10 cellular contexts compared by ENCODE assay signal in the genomic region with DNA sequence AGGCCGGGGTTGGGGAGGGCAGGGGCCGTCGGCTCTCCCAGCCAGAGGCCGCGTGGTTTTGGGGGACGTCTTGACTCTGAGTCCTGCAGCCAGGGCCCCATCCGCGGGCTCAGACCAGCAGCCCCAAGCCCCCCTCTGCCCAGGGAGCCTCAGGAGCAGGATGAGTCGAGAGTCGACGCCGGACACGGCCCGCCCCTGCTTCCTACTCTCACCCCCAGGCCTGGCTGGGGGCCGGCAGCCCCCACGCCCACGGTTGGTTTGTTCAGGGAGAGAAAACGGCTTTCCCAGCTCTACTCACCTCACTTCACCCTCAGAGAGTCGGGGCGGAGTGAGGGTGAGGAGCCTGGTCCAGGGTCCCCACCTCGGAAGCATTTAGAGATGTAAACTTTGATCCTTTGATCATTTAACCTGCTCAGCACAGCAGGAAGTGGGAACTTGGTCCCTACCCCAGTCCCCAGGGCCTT. TPM values are rescaled to one million over a fixed set of nuclear protein-coding genes. Genes with fewer than 3 reads are reported as not detected.
DNase-seq lines count a peak whose midpoint lies in the region; ATAC-seq and TF ChIP-seq lines count a peak whose summit lies in the region.
"Had no signal": no experiment of that assay in that cellular context is flagged by ENCODE, and none has a peak within 500 bp of the region (broad histone marks: within the 10 kb centered on the region; RNA-seq: fewer than 3 reads in every experiment).

No MANE protein-coding gene starts in this region.

- H3K4me1 Mint-ChIP-seq in activated naive CD4-positive, alpha-beta T cell treated with anti-CD3 and anti-CD28 coated beads for 36 hours (ENCODE audit: low read depth): peaks cover 8% of the 10 kb centered on the region

- H3K27me3 Mint-ChIP-seq in activated naive CD4-positive, alpha-beta T cell treated with anti-CD3 and anti-CD28 coated beads for 36 hours (ENCODE audit: low read depth): peaks cover 20% of the 10 kb centered on the region

- H3K27ac Mint-ChIP-seq in activated naive CD4-positive, alpha-beta T cell treated with anti-CD3 and anti-CD28 coated beads for 36 hours: no peak overlapping the region
- H3K27ac Mint-ChIP-seq: CD4-positive, CD25-positive, alpha-beta regulatory T cell had no signal

- H3K27ac ChIP-seq in angular gyrus (ENCODE audit: low read depth, low read length) (peak overlapping the region; percentile 75), thymus (ENCODE audit: low read depth) (no peak overlapping the region)

- H3K4me1 ChIP-seq in thymus (ENCODE audit: control insufficient read depth, insufficient read depth, low read length): peaks cover 7% of the 10 kb centered on the region

- CTCF ChIA-PET in activated naive CD4-positive, alpha-beta T cell treated with anti-CD3 and anti-CD28 coated beads for 36 hours (lab: Charles Lee): interaction anchor here (0.7 kb wide), 1 partner anchor 178 kb away, joined by 4 read pairs; no protein-coding TSS in a partner anchor

- no peaks in the 10 kb centered on the region for H3K9me3 Mint-ChIP-seq in activated naive CD4-positive, alpha-beta T cell treated with anti-CD3 and anti-CD28 coated beads for 36 hours
- H3K9me3 Mint-ChIP-seq: CD4-positive, CD25-positive, alpha-beta regulatory T cell had no signal

- H3K36me3 Mint-ChIP-seq in activated naive CD4-positive, alpha-beta T cell treated with anti-CD3 and anti-CD28 coated beads for 36 hours (ENCODE audit: low read depth): no peaks in the 10 kb centered on the region
- H3K36me3 Mint-ChIP-seq: CD4-positive, CD25-positive, alpha-beta regulatory T cell had no signal

- no peaks in the 10 kb centered on the region for H3K36me3 ChIP-seq in thymus (ENCODE audit: control insufficient read depth, insufficient read depth)

- H3K9me3 ChIP-seq in thymus (ENCODE audit: control insufficient read depth): peaks cover 2% of the 10 kb centered on the region

- no peak for DNase-seq in activated naive CD4-positive, alpha-beta T cell treated with anti-CD3 and anti-CD28 coated beads for 36 hours
- DNase-seq in activated naive CD4-positive, alpha-beta T cell treated with Interleukin-2 at 50 U/mL for 16 hours: no peak
- DNase-seq in lower leg skin (ENCODE audit: low spot score in 2 of 2) (peak in 1 of 2 donors; percentile 80), NCI-H446 (lab: John Stamatoyannopoulos, UW) (no peak), NCI-H128 (lab: John Stamatoyannopoulos, UW; ENCODE audit: unreplicated experiment) (no peak)
- DNase-seq: activated gamma-delta T cell treated with Interleukin-2 at 50 U/mL for 16 hours had no signal

- intact Hi-C loops in activated naive CD4-positive, alpha-beta T cell treated with anti-CD3 and anti-CD28 coated beads for 36 hours (cut with micrococcal nuclease): loop anchor here (2.0 kb wide), 1 partner anchor 178 kb away; no protein-coding TSS in a partner anchor
- intact Hi-C loops in lower leg skin (cut with DNase I; ENCODE audit: low total_unique reads): no loop called here

- TF ChIP-seq POLR2A in lower leg skin (IDR thresholded peaks at IDR 0.05): no peak

- ATAC-seq in HG02798 (IDR thresholded peaks at IDR 0.05; ENCODE audit: poor library complexity, unreplicated experiment): no peak

- H3K4me3 Mint-ChIP-seq in activated naive CD4-positive, alpha-beta T cell treated with anti-CD3 and anti-CD28 coated beads for 36 hours: peak overlapping the region; percentile 45

- peaks cover 22% of the 10 kb centered on the region for H3K27me3 ChIP-seq in thymus (ENCODE audit: control insufficient read depth, insufficient read depth)

- TF ChIP-seq CTCF in lower leg skin (IDR thresholded peaks at IDR 0.05): no peak

- peak overlapping the region; percentile 33 for H3K4me3 ChIP-seq in lower leg skin (ENCODE audit: low read depth, poor library complexity, severe bottlenecking)
- H3K4me3 ChIP-seq in thymus (ENCODE audit: low read length): peak overlapping the region; percentile 50

- 27 to 39% methylated on average over 15 to 17 of the region's 21 CpGs for WGBS in lower leg skin, 2 donors
- WGBS in thymus: 40% methylated on average over 21 of the region's 21 CpGs

RNA-seq across cellular contexts. Expression of a gene that starts 6.9 kb away (rescaled TPM):
- 1 to 10 TPM in 1 of 2 experiments, under 1 TPM in 1; 0.72 to 1.1 TPM for total RNA-seq in activated naive CD4-positive, alpha-beta T cell treated with anti-CD3 and anti-CD28 coated beads for 36 hours
- total RNA-seq in lower leg skin: 10 to 100 TPM in 3 of 4 donors, 1 to 10 TPM in 1; 2.5 to 27.2 (median 14.1) TPM
- polyA plus RNA-seq in thymus: 5.0 TPM
